ENCODE assay signal across 8 cellular contexts in genomic region chr19:58380037-58380735, GRCh38. TPM values are rescaled to one million over a fixed set of nuclear protein-coding genes. Genes with fewer than 3 reads are reported as not detected.
A peak's percentile ranks its signal among the peaks of the same experiment; 100 is the strongest.
DNase-seq lines count a peak whose midpoint lies in the region; ATAC-seq, FAIRE-seq and TF ChIP-seq lines count a peak whose summit lies in the region.
"Had no signal": no experiment of that assay in that cellular context is flagged by ENCODE, and none has a peak within 500 bp of the region (broad histone marks: within the 10 kb centered on the region; RNA-seq: fewer than 3 reads in every experiment).

No MANE protein-coding gene starts in this region.

- no peak for TF ChIP-seq CTCF in GM23338 (conservative IDR thresholded peaks at IDR 0.05; ENCODE audit: low read depth in 2 of 2)
- TF ChIP-seq CTCF in fibroblast of the aortic adventitia (IDR thresholded peaks at IDR 0.05; ENCODE audit: insufficient read depth, low read length): no peak
- peak; percentile 2 for TF ChIP-seq CTCF in retinal pigment epithelial cell (conservative IDR thresholded peaks at IDR 0.05; ENCODE audit: low read depth, low read length)

- no peaks in the 10 kb centered on the region for H3K9me3 ChIP-seq in SJSA1 (replicated peaks)

- peaks cover 24% of the 10 kb centered on the region for H3K27me3 Mint-ChIP-seq in GM23338 (ENCODE audit: insufficient read depth, low read depth, poor library complexity)

- H3K27me3 ChIP-seq in GM23338 (ENCODE audit: insufficient read depth) (no peaks in the 10 kb centered on the region), SJSA1 (replicated peaks) (no peaks in the 10 kb centered on the region)

- no peaks in the 10 kb centered on the region for H3K36me3 ChIP-seq in GM23338 (ENCODE audit: insufficient read depth)
- H3K36me3 ChIP-seq in SJSA1: no peaks in the 10 kb centered on the region

- H3K4me3 ChIP-seq in GM23338: peak overlapping the region; percentile 88
- peak overlapping the region; percentile 68 for H3K4me3 ChIP-seq in SJSA1
- peak overlapping the region; percentile 85 for H3K4me3 ChIP-seq in fibroblast of the aortic adventitia (ENCODE audit: low read depth, low read length)
- peak overlapping the region; percentile 68 for H3K4me3 ChIP-seq in retinal pigment epithelial cell (ENCODE audit: low read length)

- H3K4me1 ChIP-seq in GM23338 (ENCODE audit: insufficient read depth) (0 out of 2 replicates have a peak, but pooled peaks cover 7% of the 10 kb centered on the region), SJSA1 (replicated peaks) (peaks cover 13% of the 10 kb centered on the region)

- no peaks in the 10 kb centered on the region for H3K9me2 ChIP-seq in GM23338 (ENCODE audit: insufficient read depth)

- 0 out of 2 replicates have a peak, but pooled peaks cover 4% of the 10 kb centered on the region for H3F3A ChIP-seq in GM23338 (replicated peaks; ENCODE audit: low read depth)

- DNase-seq in GM23338 (ENCODE audit: low spot score) (no peak), SJSA1 (ENCODE audit: low read depth in 1 of 2, low spot score in 2 of 2) (peak in 1 of 2 experiments; percentile 42), fibroblast of the aortic adventitia (ENCODE audit: low read depth) (no peak), retinal pigment epithelial cell (ENCODE audit: low read depth) (no peak), H54 (ENCODE audit: insufficient read length, low spot score) (no peak), GM03348 (ENCODE audit: low spot score) (no peak)
- no peak for DNase-seq in activated CD4-positive, CD25-positive, alpha-beta regulatory T cell (lab: John Stamatoyannopoulos, UW)

- H3K9me3 Mint-ChIP-seq in GM23338: no peaks in the 10 kb centered on the region

- peak overlapping the region; percentile 98 for H3K4me2 ChIP-seq in GM23338

- no peaks in the 10 kb centered on the region for H3K79me2 ChIP-seq in GM23338 (replicated peaks; ENCODE audit: insufficient read depth)

- H2AFZ ChIP-seq in GM23338: peak overlapping the region; percentile 95

- no peaks in the 10 kb centered on the region for H4K20me1 ChIP-seq in GM23338 (replicated peaks; ENCODE audit: insufficient read depth)

- H3K27ac Mint-ChIP-seq in GM23338: peak overlapping the region; percentile 64

- TF ChIP-seq POLR2A in H54 (IDR thresholded peaks at IDR 0.05; ENCODE audit: low read depth, low read length): no peak

- H3K27ac ChIP-seq in GM23338 (ENCODE audit: low read depth) (no peak overlapping the region), SJSA1 (peak overlapping the region; percentile 36)

- peak overlapping the region; percentile 84 for H3K4me3 Mint-ChIP-seq in GM23338

- H3K4me1 Mint-ChIP-seq in GM23338: peaks cover 9% of the 10 kb centered on the region

- H3K36me3 Mint-ChIP-seq in GM23338 (ENCODE audit: low read depth): no peaks in the 10 kb centered on the region; the same call in 2 of the 3 replicates

- FAIRE-seq in H54 (lab: Jason Lieb, UNC): no peak

- no peak for ATAC-seq in GM23338

TF ChIP-seq in GM23338, 12 proteins besides CTCF, POLR2A, EP300 and RAD21 (continues in another document):
- TF ChIP-seq EZH2 (IDR thresholded peaks at IDR 0.05; ENCODE audit: low read depth, unreplicated experiment) (no peak), ZNF331 (CRISPR knock-in tag; IDR thresholded peaks at IDR 0.05; ENCODE audit: low read depth) (no peak), REST (IDR thresholded peaks at IDR 0.05; ENCODE audit: unreplicated experiment) (no peak), ZNF114 (CRISPR knock-in tag; IDR thresholded peaks at IDR 0.05) (no peak)

RNA-seq across cellular contexts. Expression of gene ZNF837, which starts 0.6 kb away (rescaled TPM):
- total RNA-seq in GM23338 (2014; rRNA removed; shearing (Covaris generic)): 11.0 and 11.3 TPM in 2 replicates
- 2.2 and 3.1 TPM in 2 replicates for polyA plus RNA-seq in GM23338 (2016; fragmentation: Nextera tagmentation; extraction: Ambion mirVana)
- total RNA-seq in SJSA1 (2014; rRNA removed; shearing (Covaris generic)): 2.5 and 7.0 TPM in 2 replicates
- 2.6 and 3.4 TPM in 2 replicates for total RNA-seq in fibroblast of the aortic adventitia (ENCODE audit: low replicate concordance)

RNA-seq across cellular contexts. Expression of gene RPS5, which starts 6.9 kb away (rescaled TPM):
- total RNA-seq in GM23338 (2014; rRNA removed; shearing (Covaris generic)): 2,020 and 2,111 TPM in 2 replicates
- polyA plus RNA-seq in GM23338 (2016; fragmentation: Nextera tagmentation; extraction: Ambion mirVana): 734 and 753 TPM in 2 replicates
- 1,597 and 2,220 TPM in 2 replicates for total RNA-seq in SJSA1 (2014; rRNA removed; shearing (Covaris generic))
- total RNA-seq in fibroblast of the aortic adventitia (ENCODE audit: low replicate concordance): 178 and 1,453 TPM in 2 replicates

RNA-seq across cellular contexts. Expression of gene RNF225, which starts 15.3 kb away (rescaled TPM):
- total RNA-seq in GM23338 (2014; rRNA removed; shearing (Covaris generic)): 0.87 TPM in 1 of 2 replicates, not detected in the other
- polyA plus RNA-seq in GM23338 (2016; fragmentation: Nextera tagmentation; extraction: Ambion mirVana): not detected in 2 replicates
- total RNA-seq in SJSA1 (2014; rRNA removed; shearing (Covaris generic)): 0.53 TPM in 1 of 2 replicates, not detected in the other
- not detected in 2 replicates for total RNA-seq in fibroblast of the aortic adventitia (ENCODE audit: low replicate concordance)
- total RNA-seq: subcutaneous adipose tissue had no signal

RNA-seq across cellular contexts. Expression of gene ZNF497, which starts 17.6 kb away (rescaled TPM):
- 1.0 and 2.0 TPM in 2 replicates for total RNA-seq in GM23338 (2014; rRNA removed; shearing (Covaris generic))
- 0.44 and 0.61 TPM in 2 replicates for polyA plus RNA-seq in GM23338 (2016; fragmentation: Nextera tagmentation; extraction: Ambion mirVana)
- 0.19 and 1.3 TPM in 2 replicates for total RNA-seq in SJSA1 (2014; rRNA removed; shearing (Covaris generic))
- 0.98 and 1.1 TPM in 2 replicates for total RNA-seq in fibroblast of the aortic adventitia (ENCODE audit: low replicate concordance)

RNA-seq across cellular contexts. Expression of gene A1BG, which starts 26.9 kb away (rescaled TPM):
- total RNA-seq in GM23338 (2014; rRNA removed; shearing (Covaris generic)): 6.5 and 17.7 TPM in 2 replicates
- polyA plus RNA-seq in GM23338 (2016; fragmentation: Nextera tagmentation; extraction: Ambion mirVana): 43.5 and 50.5 TPM in 2 replicates
- total RNA-seq in SJSA1 (2014; rRNA removed; shearing (Covaris generic)): 23.6 and 67.7 TPM in 2 replicates
- total RNA-seq in fibroblast of the aortic adventitia (ENCODE audit: low replicate concordance): 6.8 TPM in 1 of 2 replicates, not detected in the other
